Comparison of ENCODE assay signal across 1 cellular context in genomic region chr1:246193537-246193936, GRCh38.
TF ChIP-seq lines count a peak whose summit lies in the region.

No MANE protein-coding gene starts in this region.

TF ChIP-seq in K562, 482 proteins besides CTCF, POLR2A, EP300 and RAD21 (continued from another document):
- TF ChIP-seq, protein P1, sequence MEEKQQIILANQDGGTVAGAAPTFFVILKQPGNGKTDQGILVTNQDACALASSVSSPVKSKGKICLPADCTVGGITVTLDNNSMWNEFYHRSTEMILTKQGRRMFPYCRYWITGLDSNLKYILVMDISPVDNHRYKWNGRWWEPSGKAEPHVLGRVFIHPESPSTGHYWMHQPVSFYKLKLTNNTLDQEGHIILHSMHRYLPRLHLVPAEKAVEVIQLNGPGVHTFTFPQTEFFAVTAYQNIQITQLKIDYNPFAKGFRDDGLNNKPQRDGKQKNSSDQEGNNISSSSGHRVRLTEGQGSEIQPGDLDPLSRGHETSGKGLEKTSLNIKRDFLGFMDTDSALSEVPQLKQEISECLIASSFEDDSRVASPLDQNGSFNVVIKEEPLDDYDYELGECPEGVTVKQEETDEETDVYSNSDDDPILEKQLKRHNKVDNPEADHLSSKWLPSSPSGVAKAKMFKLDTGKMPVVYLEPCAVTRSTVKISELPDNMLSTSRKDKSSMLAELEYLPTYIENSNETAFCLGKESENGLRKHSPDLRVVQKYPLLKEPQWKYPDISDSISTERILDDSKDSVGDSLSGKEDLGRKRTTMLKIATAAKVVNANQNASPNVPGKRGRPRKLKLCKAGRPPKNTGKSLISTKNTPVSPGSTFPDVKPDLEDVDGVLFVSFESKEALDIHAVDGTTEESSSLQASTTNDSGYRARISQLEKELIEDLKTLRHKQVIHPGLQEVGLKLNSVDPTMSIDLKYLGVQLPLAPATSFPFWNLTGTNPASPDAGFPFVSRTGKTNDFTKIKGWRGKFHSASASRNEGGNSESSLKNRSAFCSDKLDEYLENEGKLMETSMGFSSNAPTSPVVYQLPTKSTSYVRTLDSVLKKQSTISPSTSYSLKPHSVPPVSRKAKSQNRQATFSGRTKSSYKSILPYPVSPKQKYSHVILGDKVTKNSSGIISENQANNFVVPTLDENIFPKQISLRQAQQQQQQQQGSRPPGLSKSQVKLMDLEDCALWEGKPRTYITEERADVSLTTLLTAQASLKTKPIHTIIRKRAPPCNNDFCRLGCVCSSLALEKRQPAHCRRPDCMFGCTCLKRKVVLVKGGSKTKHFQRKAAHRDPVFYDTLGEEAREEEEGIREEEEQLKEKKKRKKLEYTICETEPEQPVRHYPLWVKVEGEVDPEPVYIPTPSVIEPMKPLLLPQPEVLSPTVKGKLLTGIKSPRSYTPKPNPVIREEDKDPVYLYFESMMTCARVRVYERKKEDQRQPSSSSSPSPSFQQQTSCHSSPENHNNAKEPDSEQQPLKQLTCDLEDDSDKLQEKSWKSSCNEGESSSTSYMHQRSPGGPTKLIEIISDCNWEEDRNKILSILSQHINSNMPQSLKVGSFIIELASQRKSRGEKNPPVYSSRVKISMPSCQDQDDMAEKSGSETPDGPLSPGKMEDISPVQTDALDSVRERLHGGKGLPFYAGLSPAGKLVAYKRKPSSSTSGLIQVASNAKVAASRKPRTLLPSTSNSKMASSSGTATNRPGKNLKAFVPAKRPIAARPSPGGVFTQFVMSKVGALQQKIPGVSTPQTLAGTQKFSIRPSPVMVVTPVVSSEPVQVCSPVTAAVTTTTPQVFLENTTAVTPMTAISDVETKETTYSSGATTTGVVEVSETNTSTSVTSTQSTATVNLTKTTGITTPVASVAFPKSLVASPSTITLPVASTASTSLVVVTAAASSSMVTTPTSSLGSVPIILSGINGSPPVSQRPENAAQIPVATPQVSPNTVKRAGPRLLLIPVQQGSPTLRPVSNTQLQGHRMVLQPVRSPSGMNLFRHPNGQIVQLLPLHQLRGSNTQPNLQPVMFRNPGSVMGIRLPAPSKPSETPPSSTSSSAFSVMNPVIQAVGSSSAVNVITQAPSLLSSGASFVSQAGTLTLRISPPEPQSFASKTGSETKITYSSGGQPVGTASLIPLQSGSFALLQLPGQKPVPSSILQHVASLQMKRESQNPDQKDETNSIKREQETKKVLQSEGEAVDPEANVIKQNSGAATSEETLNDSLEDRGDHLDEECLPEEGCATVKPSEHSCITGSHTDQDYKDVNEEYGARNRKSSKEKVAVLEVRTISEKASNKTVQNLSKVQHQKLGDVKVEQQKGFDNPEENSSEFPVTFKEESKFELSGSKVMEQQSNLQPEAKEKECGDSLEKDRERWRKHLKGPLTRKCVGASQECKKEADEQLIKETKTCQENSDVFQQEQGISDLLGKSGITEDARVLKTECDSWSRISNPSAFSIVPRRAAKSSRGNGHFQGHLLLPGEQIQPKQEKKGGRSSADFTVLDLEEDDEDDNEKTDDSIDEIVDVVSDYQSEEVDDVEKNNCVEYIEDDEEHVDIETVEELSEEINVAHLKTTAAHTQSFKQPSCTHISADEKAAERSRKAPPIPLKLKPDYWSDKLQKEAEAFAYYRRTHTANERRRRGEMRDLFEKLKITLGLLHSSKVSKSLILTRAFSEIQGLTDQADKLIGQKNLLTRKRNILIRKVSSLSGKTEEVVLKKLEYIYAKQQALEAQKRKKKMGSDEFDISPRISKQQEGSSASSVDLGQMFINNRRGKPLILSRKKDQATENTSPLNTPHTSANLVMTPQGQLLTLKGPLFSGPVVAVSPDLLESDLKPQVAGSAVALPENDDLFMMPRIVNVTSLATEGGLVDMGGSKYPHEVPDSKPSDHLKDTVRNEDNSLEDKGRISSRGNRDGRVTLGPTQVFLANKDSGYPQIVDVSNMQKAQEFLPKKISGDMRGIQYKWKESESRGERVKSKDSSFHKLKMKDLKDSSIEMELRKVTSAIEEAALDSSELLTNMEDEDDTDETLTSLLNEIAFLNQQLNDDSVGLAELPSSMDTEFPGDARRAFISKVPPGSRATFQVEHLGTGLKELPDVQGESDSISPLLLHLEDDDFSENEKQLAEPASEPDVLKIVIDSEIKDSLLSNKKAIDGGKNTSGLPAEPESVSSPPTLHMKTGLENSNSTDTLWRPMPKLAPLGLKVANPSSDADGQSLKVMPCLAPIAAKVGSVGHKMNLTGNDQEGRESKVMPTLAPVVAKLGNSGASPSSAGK (IDR thresholded peaks at IDR 0.05), result peak; percentile 56
- no peak for TF ChIP-seq U2AF2 (optimal IDR thresholded peaks at IDR 0.05; ENCODE audit: low read depth, low read length)
- no peak for TF ChIP-seq CCAR2 (IDR thresholded peaks at IDR 0.05; ENCODE audit: low read depth, low read length)
- TF ChIP-seq RAD51 (IDR thresholded peaks at IDR 0.05; ENCODE audit: borderline replicate concordance, low read depth), result no peak
- peak; percentile 18 for TF ChIP-seq TAF9B (IDR thresholded peaks at IDR 0.05; ENCODE audit: partially characterized antibody)
- no peak for TF ChIP-seq NRF1 (conservative IDR thresholded peaks at IDR 0.05 in 1 of 2, IDR thresholded peaks at IDR 0.05 in 1 of 2)
- TF ChIP-seq, protein P2, sequence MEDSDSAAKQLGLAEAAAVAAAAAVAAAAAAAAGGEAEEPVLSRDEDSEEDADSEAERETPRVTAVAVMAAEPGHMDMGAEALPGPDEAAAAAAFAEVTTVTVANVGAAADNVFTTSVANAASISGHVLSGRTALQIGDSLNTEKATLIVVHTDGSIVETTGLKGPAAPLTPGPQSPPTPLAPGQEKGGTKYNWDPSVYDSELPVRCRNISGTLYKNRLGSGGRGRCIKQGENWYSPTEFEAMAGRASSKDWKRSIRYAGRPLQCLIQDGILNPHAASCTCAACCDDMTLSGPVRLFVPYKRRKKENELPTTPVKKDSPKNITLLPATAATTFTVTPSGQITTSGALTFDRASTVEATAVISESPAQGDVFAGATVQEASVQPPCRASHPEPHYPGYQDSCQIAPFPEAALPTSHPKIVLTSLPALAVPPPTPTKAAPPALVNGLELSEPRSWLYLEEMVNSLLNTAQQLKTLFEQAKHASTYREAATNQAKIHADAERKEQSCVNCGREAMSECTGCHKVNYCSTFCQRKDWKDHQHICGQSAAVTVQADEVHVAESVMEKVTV (CRISPR knock-in tag; IDR thresholded peaks at IDR 0.05), result no peak
- TF ChIP-seq ARID1B (IDR thresholded peaks at IDR 0.05), result peak; percentile 36; the same call in 1 of the 2 replicates
- 0 out of 2 replicates have a peak, but pooled peaks have one; percentile 9 for TF ChIP-seq SMAD4 (CRISPR knock-in tag; conservative IDR thresholded peaks at IDR 0.05)
- TF ChIP-seq SMAD3 (CRISPR knock-in tag; conservative IDR thresholded peaks at IDR 0.05), result no peak
- no peak for TF ChIP-seq XRCC5 (IDR thresholded peaks at IDR 0.05; ENCODE audit: low read depth, low read length)
- TF ChIP-seq ZNF124 (CRISPR knock-in tag; IDR thresholded peaks at IDR 0.05), result no peak
- no peak; a peak in 1 of 4 replicates for TF ChIP-seq HDAC1 (IDR thresholded peaks at IDR 0.05)
- TF ChIP-seq RBFOX2 (IDR thresholded peaks at IDR 0.05; ENCODE audit: low read depth, low read length), result 0 out of 2 replicates have a peak, but pooled peaks have one; percentile 33
- no peak for TF ChIP-seq NFYB (IDR thresholded peaks at IDR 0.05; ENCODE audit: extremely low read depth, insufficient read length)
- TF ChIP-seq, protein P3, sequence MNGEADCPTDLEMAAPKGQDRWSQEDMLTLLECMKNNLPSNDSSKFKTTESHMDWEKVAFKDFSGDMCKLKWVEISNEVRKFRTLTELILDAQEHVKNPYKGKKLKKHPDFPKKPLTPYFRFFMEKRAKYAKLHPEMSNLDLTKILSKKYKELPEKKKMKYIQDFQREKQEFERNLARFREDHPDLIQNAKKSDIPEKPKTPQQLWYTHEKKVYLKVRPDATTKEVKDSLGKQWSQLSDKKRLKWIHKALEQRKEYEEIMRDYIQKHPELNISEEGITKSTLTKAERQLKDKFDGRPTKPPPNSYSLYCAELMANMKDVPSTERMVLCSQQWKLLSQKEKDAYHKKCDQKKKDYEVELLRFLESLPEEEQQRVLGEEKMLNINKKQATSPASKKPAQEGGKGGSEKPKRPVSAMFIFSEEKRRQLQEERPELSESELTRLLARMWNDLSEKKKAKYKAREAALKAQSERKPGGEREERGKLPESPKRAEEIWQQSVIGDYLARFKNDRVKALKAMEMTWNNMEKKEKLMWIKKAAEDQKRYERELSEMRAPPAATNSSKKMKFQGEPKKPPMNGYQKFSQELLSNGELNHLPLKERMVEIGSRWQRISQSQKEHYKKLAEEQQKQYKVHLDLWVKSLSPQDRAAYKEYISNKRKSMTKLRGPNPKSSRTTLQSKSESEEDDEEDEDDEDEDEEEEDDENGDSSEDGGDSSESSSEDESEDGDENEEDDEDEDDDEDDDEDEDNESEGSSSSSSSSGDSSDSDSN (IDR thresholded peaks at IDR 0.05; ENCODE audit: borderline replicate concordance in 1 of 2, low read depth in 2 of 2, low read length in 2 of 2), result 0 out of 4 replicates have a peak, but pooled peaks of 1 of the 2 experiments have one; percentile 8
- TF ChIP-seq SREBF2 (CRISPR knock-in tag; IDR thresholded peaks at IDR 0.05), result no peak
- TF ChIP-seq TEAD4 (IDR thresholded peaks at IDR 0.05; ENCODE audit: low read length), result no peak
- no peak for TF ChIP-seq TEAD4 (CRISPR knock-in tag; IDR thresholded peaks at IDR 0.05; ENCODE audit: borderline replicate concordance)
- peak; percentile 17; the same call in 1 of the 2 replicates for TF ChIP-seq EP400 (IDR thresholded peaks at IDR 0.05)
